12 cellular contexts compared by ENCODE assay signal in the genomic region with DNA sequence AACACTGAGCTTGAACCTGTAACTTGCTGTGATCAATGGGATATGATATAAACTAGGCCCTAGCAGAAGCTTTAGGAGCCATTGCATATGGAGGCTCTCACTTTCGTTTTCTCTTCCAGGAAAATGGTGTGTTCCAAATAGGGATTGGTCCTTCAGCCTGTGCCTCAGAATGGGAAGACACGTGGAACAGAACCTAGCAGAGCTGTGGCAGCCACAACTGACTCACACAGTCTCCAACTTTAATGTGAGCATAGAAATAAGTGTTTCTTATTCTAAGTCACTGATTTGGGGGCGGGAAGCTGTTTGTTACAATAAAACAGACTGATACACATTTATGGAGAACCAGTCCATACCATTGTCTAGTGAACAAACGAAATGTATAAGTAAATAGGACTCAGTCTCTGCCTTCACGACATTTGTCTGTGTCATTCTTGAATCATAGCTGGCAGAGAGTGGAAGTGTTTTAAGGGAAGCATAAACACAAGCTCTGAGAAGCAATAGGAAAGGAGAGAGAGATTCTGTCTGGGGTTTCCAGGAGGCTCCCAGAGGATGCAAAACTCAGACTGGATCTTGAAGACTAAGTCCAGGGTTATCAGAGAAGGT.
"Had no signal": no experiment of that assay in that cellular context is flagged by ENCODE, and none has a peak within 500 bp of the region (broad histone marks: within the 10 kb centered on the region; RNA-seq: fewer than 3 reads in every experiment).

No MANE protein-coding gene starts in this region.

- H3K27ac ChIP-seq: foreskin keratinocyte, neutrophil had no signal

- DNase-seq: activated CD4-positive, alpha-beta T cell treated with anti-CD3 and anti-CD28 coated beads, Interleukin-2, amount 10 ng/mL, durations not matched to agents 7 days and 5 days; activated naive CD4-positive, alpha-beta T cell treated with Interleukin-2 at 50 U/mL for 16 hours; central memory CD4-positive, alpha-beta T cell; cortex of kidney; effector CD4-positive, alpha-beta T cell; foreskin keratinocyte; mesendoderm; natural killer cell; stimulated activated CD4-positive, alpha-beta T cell treated with anti-CD3 and anti-CD28 coated beads, Interleukin-12 subunit alpha, Interleukin-12 subunit beta, amount 100 ng/mL, for 4 hours; stimulated activated CD4-positive, alpha-beta T cell treated with anti-CD3 and anti-CD28 coated beads, Interleukin-2, amount 100 ng/mL, for 24 hours had no signal

- H3K36me3 ChIP-seq: neutrophil had no signal

- H3K9me3 ChIP-seq: neutrophil had no signal

- FAIRE-seq: endothelial cell of umbilical vein had no signal

- H3K27me3 ChIP-seq: foreskin keratinocyte had no signal

- ATAC-seq: foreskin keratinocyte, natural killer cell had no signal
